2 cellular contexts compared by ENCODE assay signal in the genomic region with DNA sequence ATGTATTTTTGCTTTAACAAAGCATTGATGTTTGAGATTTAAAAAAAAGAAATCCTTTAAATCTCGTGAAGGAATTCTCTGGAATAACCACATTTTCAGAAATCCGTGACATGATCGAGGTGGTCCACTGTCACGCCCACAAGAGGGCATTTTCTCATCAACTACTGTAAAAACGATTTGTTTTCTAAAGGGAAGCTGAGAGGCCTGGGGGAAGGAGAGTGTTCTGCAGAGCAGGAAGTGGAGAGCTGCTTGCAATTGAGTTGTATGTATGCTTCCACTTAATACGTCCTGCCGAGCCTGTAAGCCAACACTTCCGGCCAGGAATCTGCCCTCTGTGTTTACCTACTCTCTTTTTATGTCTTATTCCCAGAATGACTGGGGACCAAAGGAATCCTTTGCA.
A peak's percentile ranks its signal among the peaks of the same experiment; 100 is the strongest.
TF ChIP-seq lines count a peak whose summit lies in the region.

No MANE protein-coding gene starts in this region.

TF ChIP-seq in HCT116, 20 proteins besides CTCF, POLR2A, EP300 and RAD21 (continued from another document):
- TF ChIP-seq, protein P1, sequence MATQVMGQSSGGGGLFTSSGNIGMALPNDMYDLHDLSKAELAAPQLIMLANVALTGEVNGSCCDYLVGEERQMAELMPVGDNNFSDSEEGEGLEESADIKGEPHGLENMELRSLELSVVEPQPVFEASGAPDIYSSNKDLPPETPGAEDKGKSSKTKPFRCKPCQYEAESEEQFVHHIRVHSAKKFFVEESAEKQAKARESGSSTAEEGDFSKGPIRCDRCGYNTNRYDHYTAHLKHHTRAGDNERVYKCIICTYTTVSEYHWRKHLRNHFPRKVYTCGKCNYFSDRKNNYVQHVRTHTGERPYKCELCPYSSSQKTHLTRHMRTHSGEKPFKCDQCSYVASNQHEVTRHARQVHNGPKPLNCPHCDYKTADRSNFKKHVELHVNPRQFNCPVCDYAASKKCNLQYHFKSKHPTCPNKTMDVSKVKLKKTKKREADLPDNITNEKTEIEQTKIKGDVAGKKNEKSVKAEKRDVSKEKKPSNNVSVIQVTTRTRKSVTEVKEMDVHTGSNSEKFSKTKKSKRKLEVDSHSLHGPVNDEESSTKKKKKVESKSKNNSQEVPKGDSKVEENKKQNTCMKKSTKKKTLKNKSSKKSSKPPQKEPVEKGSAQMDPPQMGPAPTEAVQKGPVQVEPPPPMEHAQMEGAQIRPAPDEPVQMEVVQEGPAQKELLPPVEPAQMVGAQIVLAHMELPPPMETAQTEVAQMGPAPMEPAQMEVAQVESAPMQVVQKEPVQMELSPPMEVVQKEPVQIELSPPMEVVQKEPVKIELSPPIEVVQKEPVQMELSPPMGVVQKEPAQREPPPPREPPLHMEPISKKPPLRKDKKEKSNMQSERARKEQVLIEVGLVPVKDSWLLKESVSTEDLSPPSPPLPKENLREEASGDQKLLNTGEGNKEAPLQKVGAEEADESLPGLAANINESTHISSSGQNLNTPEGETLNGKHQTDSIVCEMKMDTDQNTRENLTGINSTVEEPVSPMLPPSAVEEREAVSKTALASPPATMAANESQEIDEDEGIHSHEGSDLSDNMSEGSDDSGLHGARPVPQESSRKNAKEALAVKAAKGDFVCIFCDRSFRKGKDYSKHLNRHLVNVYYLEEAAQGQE (IDR thresholded peaks at IDR 0.05; ENCODE audit: low read depth): no peak
- no peak for TF ChIP-seq ELF1 (IDR thresholded peaks at IDR 0.05; ENCODE audit: borderline replicate concordance, low read depth)
- TF ChIP-seq ZNF274 (IDR thresholded peaks at IDR 0.05; ENCODE audit: low read depth, low read length): no peak
- no peak for TF ChIP-seq SIN3A (IDR thresholded peaks at IDR 0.05; ENCODE audit: low read depth)
- TF ChIP-seq FOSL1 (IDR thresholded peaks at IDR 0.05; ENCODE audit: low read depth): no peak
- no peak for TF ChIP-seq EGR1 (IDR thresholded peaks at IDR 0.05; ENCODE audit: low read depth)
- TF ChIP-seq JUND (IDR thresholded peaks at IDR 0.05): no peak
- TF ChIP-seq EZH2phosphoT487 (IDR thresholded peaks at IDR 0.05; ENCODE audit: borderline replicate concordance): no peak
- no peak for TF ChIP-seq YY1 (IDR thresholded peaks at IDR 0.05; ENCODE audit: extremely low read depth, insufficient replicate concordance, low read depth, low read length)
- TF ChIP-seq CBX3 (IDR thresholded peaks at IDR 0.05; ENCODE audit: low read depth): no peak
- TF ChIP-seq CEBPB (IDR thresholded peaks at IDR 0.05; ENCODE audit: low read depth): no peak

TF ChIP-seq in SK-N-SH treated with all-trans-retinoic acid at 6 μM for 48 hours, 23 proteins besides CTCF, POLR2A, EP300 and RAD21 (continued from another document):
- TF ChIP-seq, protein P2, sequence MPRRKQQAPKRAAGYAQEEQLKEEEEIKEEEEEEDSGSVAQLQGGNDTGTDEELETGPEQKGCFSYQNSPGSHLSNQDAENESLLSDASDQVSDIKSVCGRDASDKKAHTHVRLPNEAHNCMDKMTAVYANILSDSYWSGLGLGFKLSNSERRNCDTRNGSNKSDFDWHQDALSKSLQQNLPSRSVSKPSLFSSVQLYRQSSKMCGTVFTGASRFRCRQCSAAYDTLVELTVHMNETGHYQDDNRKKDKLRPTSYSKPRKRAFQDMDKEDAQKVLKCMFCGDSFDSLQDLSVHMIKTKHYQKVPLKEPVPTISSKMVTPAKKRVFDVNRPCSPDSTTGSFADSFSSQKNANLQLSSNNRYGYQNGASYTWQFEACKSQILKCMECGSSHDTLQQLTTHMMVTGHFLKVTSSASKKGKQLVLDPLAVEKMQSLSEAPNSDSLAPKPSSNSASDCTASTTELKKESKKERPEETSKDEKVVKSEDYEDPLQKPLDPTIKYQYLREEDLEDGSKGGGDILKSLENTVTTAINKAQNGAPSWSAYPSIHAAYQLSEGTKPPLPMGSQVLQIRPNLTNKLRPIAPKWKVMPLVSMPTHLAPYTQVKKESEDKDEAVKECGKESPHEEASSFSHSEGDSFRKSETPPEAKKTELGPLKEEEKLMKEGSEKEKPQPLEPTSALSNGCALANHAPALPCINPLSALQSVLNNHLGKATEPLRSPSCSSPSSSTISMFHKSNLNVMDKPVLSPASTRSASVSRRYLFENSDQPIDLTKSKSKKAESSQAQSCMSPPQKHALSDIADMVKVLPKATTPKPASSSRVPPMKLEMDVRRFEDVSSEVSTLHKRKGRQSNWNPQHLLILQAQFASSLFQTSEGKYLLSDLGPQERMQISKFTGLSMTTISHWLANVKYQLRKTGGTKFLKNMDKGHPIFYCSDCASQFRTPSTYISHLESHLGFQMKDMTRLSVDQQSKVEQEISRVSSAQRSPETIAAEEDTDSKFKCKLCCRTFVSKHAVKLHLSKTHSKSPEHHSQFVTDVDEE (CRISPR knock-in tag; IDR thresholded peaks at IDR 0.05): peak; percentile 67; the same call in 1 of the 2 replicates
- TF ChIP-seq ZNF8 (CRISPR knock-in tag; IDR thresholded peaks at IDR 0.05): no peak
